ENCODE assay signal across 22 cellular contexts in genomic region chr3:36418296-36418695, GRCh38. TPM values are rescaled to one million over a fixed set of nuclear protein-coding genes. Genes with fewer than 3 reads are reported as not detected.
"Had no signal": no experiment of that assay in that cellular context is flagged by ENCODE, and none has a peak within 500 bp of the region (broad histone marks: within the 10 kb centered on the region; RNA-seq: fewer than 3 reads in every experiment).

No MANE protein-coding gene starts in this region.

- H3K9me3 ChIP-seq: lower lobe of right lung had no signal

- H3K4me3 ChIP-seq: cardiac muscle cell, lower lobe of right lung, tibial artery had no signal

- H3K27me3 ChIP-seq: cardiac muscle cell, tibial artery had no signal

- ATAC-seq: activated CD8-positive, alpha-beta T cell treated with anti-CD3 and anti-CD28 coated beads, Interleukin-2, amount 10 ng/mL, durations not matched to agents 7 days and 5 days; activated naive CD4-positive, alpha-beta T cell treated with anti-CD3 and anti-CD28 coated beads, Interleukin-2, amount 50 U/mL, for 72 hours; lower lobe of right lung; naive thymus-derived CD4-positive, alpha-beta T cell; sciatic nerve; stimulated activated effector memory CD8-positive, alpha-beta T cell treated with anti-CD3 and anti-CD28 coated beads, Interleukin-12 subunit alpha, Interleukin-12 subunit beta, amount 100 ng/mL, for 72 hours; stimulated activated naive CD8-positive, alpha-beta T cell treated with anti-CD3 and anti-CD28 coated beads, Interleukin-15, amount 100 ng/mL, for 72 hours had no signal

- H3K4me1 ChIP-seq: lower lobe of right lung, tibial artery had no signal

- DNase-seq: activated CD4-positive, alpha-beta T cell treated with anti-CD3 and anti-CD28 coated beads for 1 hour; activated CD4-positive, alpha-beta T cell treated with anti-CD3 and anti-CD28 coated beads, Interleukin-2, amount 50 U/mL, for 1 hour; activated CD8-positive, alpha-beta T cell treated with anti-CD3 and anti-CD28 coated beads, Interleukin-2, amount 10 ng/mL, durations not matched to agents 7 days and 5 days; activated gamma-delta T cell treated with Interleukin-2 at 50 U/mL for 16 hours; activated T-cell treated with anti-CD3 and anti-CD28 coated beads, Interleukin-2, amount 50 U/mL, for 1 hour; aorta; effector CD4-positive, alpha-beta T cell; glutamatergic neuron; hippocampal formation; lower lobe of right lung; naive thymus-derived CD4-positive, alpha-beta T cell; occipital lobe; posterior cingulate gyrus; small intestine; stimulated activated CD4-positive, alpha-beta T cell treated with anti-CD3 and anti-CD28 coated beads, Interleukin-2, amount 100 ng/mL, for 24 hours; stimulated activated naive CD8-positive, alpha-beta T cell treated with anti-CD3 and anti-CD28 coated beads, Interleukin-15, amount 100 ng/mL, for 72 hours; T-helper 1 cell; tibial artery had no signal

- H3K27ac ChIP-seq: cardiac muscle cell, lower lobe of right lung, tibial artery had no signal

- H3K36me3 ChIP-seq: cardiac muscle cell, lower lobe of right lung had no signal

RNA-seq across cellular contexts. Expression of gene STAC, which starts 38.0 kb away (rescaled TPM):
- total RNA-seq: activated CD8-positive, alpha-beta T cell treated with anti-CD3 and anti-CD28 coated beads, Interleukin-2, amount 10 ng/mL, durations not matched to agents 7 days and 5 days; activated naive CD4-positive, alpha-beta T cell treated with anti-CD3 and anti-CD28 coated beads, Interleukin-2, amount 50 U/mL, for 72 hours had no signal
- polyA plus RNA-seq: naive thymus-derived CD4-positive, alpha-beta T cell had no signal
